32 cellular contexts compared by ENCODE assay signal in genomic region chr11:19774817-19775600, GRCh38.
A peak's percentile ranks its signal among the peaks of the same experiment; 100 is the strongest.
DNase-seq lines count a peak whose midpoint lies in the region; ATAC-seq, FAIRE-seq and TF ChIP-seq lines count a peak whose summit lies in the region.
"Had no signal": no experiment of that assay in that cellular context is flagged by ENCODE, and none has a peak within 500 bp of the region (broad histone marks: within the 10 kb centered on the region; RNA-seq: fewer than 3 reads in every experiment).

No MANE protein-coding gene starts in this region.

- H3K27ac ChIP-seq in esophagus squamous epithelium = no peak overlapping the region
- H3K27ac ChIP-seq: 22Rv1, C4-2B, left lung, neutrophil, prostate gland, transverse colon had no signal

- H3K27me3 ChIP-seq in esophagus squamous epithelium = peaks cover 0 to 23% (median 0%) of the 10 kb centered on the region in 4 donors

- no peak for ATAC-seq in activated T-cell treated with anti-CD3 and anti-CD28 coated beads, Interleukin-2, amount 50 U/mL, for 72 hours (replicated peaks in 1 of 2)
- ATAC-seq in memory B cell (ENCODE audit: low read depth) = no peak
- ATAC-seq: left lung; sciatic nerve; stimulated activated effector memory CD8-positive, alpha-beta T cell treated with anti-CD3 and anti-CD28 coated beads, Interleukin-12 subunit alpha, Interleukin-12 subunit beta, amount 100 ng/mL, for 72 hours; T-helper 17 cell had no signal

- H3K27ac Mint-ChIP-seq in activated T-cell treated with anti-CD3 and anti-CD28 coated beads, Interleukin-2, amount 50 U/mL, for 72 hours = no peak overlapping the region
- no peak overlapping the region for H3K27ac Mint-ChIP-seq in brain
- H3K27ac Mint-ChIP-seq in memory B cell = no peak overlapping the region
- H3K27ac Mint-ChIP-seq: activated CD4-positive, alpha-beta memory T cell treated with anti-CD3 and anti-CD28 coated beads for 36 hours; activated naive CD4-positive, alpha-beta T cell treated with anti-CD3 and anti-CD28 coated beads, Interleukin-2, amount 10 ng/mL, durations not matched to agents 7 days and 5 days; activated T-helper 1 cell treated with anti-CD3 and anti-CD28 coated beads, Interleukin-12 subunit alpha, Interleukin-12 subunit beta, Interleukin-2, Interleukin-4 antibody, amounts not matched to agents 30 ng/mL and 10 ng/mL and 1 ng/mL, durations not matched to agents 14 hours and 24 hours and 36 hours; stimulated activated effector memory CD8-positive, alpha-beta T cell treated with anti-CD3 and anti-CD28 coated beads, Interleukin-12 subunit alpha, Interleukin-12 subunit beta, amount 100 ng/mL, for 72 hours; T-helper 17 cell had no signal

- WGBS in esophagus squamous epithelium, 2 donors = 75 to 82% methylated on average over 3 of the region's 3 CpGs

- DNase-seq in activated T-cell treated with anti-CD3 and anti-CD28 coated beads, Interleukin-2, amount 50 U/mL, for 72 hours = no peak
- no peak for DNase-seq in activated T-cell treated with anti-CD3 and anti-CD28 coated beads, Interleukin-2, amount 50 U/mL, for 48 hours
- no peak for DNase-seq in memory B cell (ENCODE audit: low spot score in 2 of 2)
- DNase-seq in CD1c-positive myeloid dendritic cell (ENCODE audit: extremely low spot score) = no peak
- DNase-seq in urothelium cell line (ENCODE audit: low spot score) = no peak
- DNase-seq in activated CD4-positive, alpha-beta T cell treated with anti-CD3 and anti-CD28 coated beads for 48 hours = no peak
- DNase-seq in esophagus squamous epithelium (lab: John Stamatoyannopoulos, UW) = no peak
- DNase-seq: activated CD4-positive, alpha-beta memory T cell treated with anti-CD3 and anti-CD28 coated beads for 36 hours; activated CD4-positive, CD25-positive, alpha-beta regulatory T cell treated with anti-CD3 and anti-CD28 coated beads, Interleukin-2, amount 50 U/mL, for 72 hours; activated naive CD4-positive, alpha-beta T cell treated with anti-CD3 and anti-CD28 coated beads, Interleukin-2, amount 10 ng/mL, durations not matched to agents 7 days and 5 days; DND-41; effector CD4-positive, alpha-beta T cell; H7; left lung; mesendoderm; MM.1S; NCI-H1436; NCI-H2081; NCI-H524 treated with DMSO at 0.1 percent for 48 hours; SK-N-SH; T-helper 17 cell; transverse colon had no signal

- no peaks in the 10 kb centered on the region for H3K9me3 Mint-ChIP-seq in activated T-cell treated with anti-CD3 and anti-CD28 coated beads, Interleukin-2, amount 50 U/mL, for 72 hours
- H3K9me3 Mint-ChIP-seq in brain = peaks cover 0 to 5% (median 2%) of the 10 kb centered on the region in 5 experiments
- H3K9me3 Mint-ChIP-seq in memory B cell = peaks cover 3% of the 10 kb centered on the region
- H3K9me3 Mint-ChIP-seq: activated CD4-positive, alpha-beta memory T cell treated with anti-CD3 and anti-CD28 coated beads for 36 hours; activated naive CD4-positive, alpha-beta T cell treated with anti-CD3 and anti-CD28 coated beads, Interleukin-2, amount 10 ng/mL, durations not matched to agents 7 days and 5 days; activated T-helper 1 cell treated with anti-CD3 and anti-CD28 coated beads, Interleukin-12 subunit alpha, Interleukin-12 subunit beta, Interleukin-2, Interleukin-4 antibody, amounts not matched to agents 30 ng/mL and 10 ng/mL and 1 ng/mL, durations not matched to agents 14 hours and 24 hours and 36 hours; stimulated activated effector memory CD8-positive, alpha-beta T cell treated with anti-CD3 and anti-CD28 coated beads, Interleukin-12 subunit alpha, Interleukin-12 subunit beta, amount 100 ng/mL, for 72 hours had no signal

- no peak for FAIRE-seq in urothelium cell line (lab: Jason Lieb, UNC)
- FAIRE-seq: GM18507, GM19239 had no signal

- no peaks in the 10 kb centered on the region for H3K36me3 ChIP-seq in esophagus squamous epithelium
- H3K36me3 ChIP-seq: left lung, neutrophil, prostate gland, transverse colon had no signal

- intact Hi-C loops in esophagus squamous epithelium (cut with DNase I) = no loop called here

- TF ChIP-seq POLR2A in esophagus squamous epithelium (IDR thresholded peaks at IDR 0.05) = no peak

- H3K27me3 Mint-ChIP-seq in activated T-cell treated with anti-CD3 and anti-CD28 coated beads, Interleukin-2, amount 50 U/mL, for 72 hours (ENCODE audit: low read depth) = peaks cover 65% of the 10 kb centered on the region
- H3K27me3 Mint-ChIP-seq in brain = peaks cover 76% of the 10 kb centered on the region
- H3K27me3 Mint-ChIP-seq in memory B cell = peaks cover 21% of the 10 kb centered on the region

- H3K4me1 ChIP-seq in esophagus squamous epithelium = peaks cover 8 to 28% (median 13%) of the 10 kb centered on the region in 3 donors
- H3K4me1 ChIP-seq: left lung had no signal

- no peak overlapping the region for H3K4me3 ChIP-seq in esophagus squamous epithelium
- H3K4me3 ChIP-seq: left lung, prostate gland, transverse colon had no signal

- TF ChIP-seq CTCF in brain (conservative IDR thresholded peaks at IDR 0.05) = no peak
- TF ChIP-seq CTCF in esophagus squamous epithelium (IDR thresholded peaks at IDR 0.05) = no peak

- peaks cover 4 to 6% of the 10 kb centered on the region in 2 donors for H3K36me3 Mint-ChIP-seq in activated T-cell treated with anti-CD3 and anti-CD28 coated beads, Interleukin-2, amount 50 U/mL, for 72 hours (ENCODE audit: insufficient read depth in 2 of 2)
- H3K36me3 Mint-ChIP-seq in brain (no peaks in the 10 kb centered on the region), memory B cell (no peaks in the 10 kb centered on the region)
- H3K36me3 Mint-ChIP-seq: activated CD4-positive, alpha-beta memory T cell treated with anti-CD3 and anti-CD28 coated beads for 36 hours; stimulated activated effector memory CD8-positive, alpha-beta T cell treated with anti-CD3 and anti-CD28 coated beads, Interleukin-12 subunit alpha, Interleukin-12 subunit beta, amount 100 ng/mL, for 72 hours had no signal

- peak overlapping the region; percentile 7 to 31 for H3K4me3 Mint-ChIP-seq in activated T-cell treated with anti-CD3 and anti-CD28 coated beads, Interleukin-2, amount 50 U/mL, for 72 hours
- H3K4me3 Mint-ChIP-seq in brain = peak overlapping the region; percentile 57 to 80 (median 71)
- H3K4me3 Mint-ChIP-seq in memory B cell = peak overlapping the region; percentile 5
- H3K4me3 Mint-ChIP-seq: activated CD4-positive, alpha-beta memory T cell treated with anti-CD3 and anti-CD28 coated beads for 36 hours; activated naive CD4-positive, alpha-beta T cell treated with anti-CD3 and anti-CD28 coated beads, Interleukin-2, amount 10 ng/mL, durations not matched to agents 7 days and 5 days; activated T-helper 1 cell treated with anti-CD3 and anti-CD28 coated beads, Interleukin-12 subunit alpha, Interleukin-12 subunit beta, Interleukin-2, Interleukin-4 antibody, amounts not matched to agents 30 ng/mL and 10 ng/mL and 1 ng/mL, durations not matched to agents 14 hours and 24 hours and 36 hours; T-helper 17 cell had no signal

- peaks cover 10% of the 10 kb centered on the region for H3K4me1 Mint-ChIP-seq in activated T-cell treated with anti-CD3 and anti-CD28 coated beads, Interleukin-2, amount 50 U/mL, for 72 hours (ENCODE audit: low read depth)
- H3K4me1 Mint-ChIP-seq in brain (peaks cover 55% of the 10 kb centered on the region), memory B cell (peaks cover 9% of the 10 kb centered on the region)

- H3K9me3 ChIP-seq in esophagus squamous epithelium = no peaks in the 10 kb centered on the region
- H3K9me3 ChIP-seq: left lung, neutrophil, prostate gland, SK-N-SH, transverse colon had no signal

Comparison
In these comparisons a context has a peak if more than half of its experiments do, and no peak if none do; other contexts are left out.
1. H3K4me3 Mint-ChIP-seq: peak in every context shown above with its lines; median percentile 71 in brain; 19 in activated T-cell treated with anti-CD3 and anti-CD28 coated beads, Interleukin-2, amount 50 U/mL, for 72 hours; 5 in memory B cell.